8 cellular contexts compared by ENCODE assay signal in genomic region chr1:11680270-11681070, GRCh38. TPM values are rescaled to one million over a fixed set of nuclear protein-coding genes. Genes with fewer than 3 reads are reported as not detected.
DNase-seq lines count a peak whose midpoint lies in the region; ATAC-seq, FAIRE-seq and TF ChIP-seq lines count a peak whose summit lies in the region.

No MANE protein-coding gene starts in this region.

- H3K4me3 Mint-ChIP-seq in Calu3 (ENCODE audit: low read depth, unreplicated experiment), result peak overlapping the region; percentile 92
- peak overlapping the region; percentile 95 to 96 for H3K4me3 Mint-ChIP-seq in stimulated activated naive CD8-positive, alpha-beta T cell treated with anti-CD3 and anti-CD28 coated beads, Interleukin-15, amount 100 ng/mL, for 72 hours

- peaks cover 26% of the 10 kb centered on the region for H3K4me1 ChIP-seq in HUES64 (ENCODE audit: insufficient read depth, low read length)
- peaks cover 0 to 6% of the 10 kb centered on the region in 2 donors for H3K4me1 ChIP-seq in kidney (ENCODE audit: control insufficient read depth in 1 of 2, insufficient read depth in 1 of 2, low read depth in 1 of 2, low read length in 2 of 2)

- no peak for TF ChIP-seq CTCF in Calu3 (IDR thresholded peaks at IDR 0.05; ENCODE audit: unreplicated experiment)
- no peak for TF ChIP-seq CTCF in astrocyte of the cerebellum (IDR thresholded peaks at IDR 0.05; ENCODE audit: low read depth, low read length, missing control alignments)
- TF ChIP-seq CTCF in kidney (IDR thresholded peaks at IDR 0.05; ENCODE audit: borderline replicate concordance, extremely low read depth, insufficient read depth), result no peak

- H3K4me3 ChIP-seq in HUES64 (ENCODE audit: low read length) (peak overlapping the region; percentile 86), astrocyte of the cerebellum (ENCODE audit: low read depth, low read length) (peak overlapping the region; percentile 88), kidney (ENCODE audit: low read length in 2 of 2) (peak overlapping the region; percentile 78 to 79)

- H3K4me1 Mint-ChIP-seq in Calu3 (ENCODE audit: low read depth, unreplicated experiment), result no peaks in the 10 kb centered on the region
- H3K4me1 Mint-ChIP-seq in stimulated activated naive CD8-positive, alpha-beta T cell treated with anti-CD3 and anti-CD28 coated beads, Interleukin-15, amount 100 ng/mL, for 72 hours, result peaks cover 32% of the 10 kb centered on the region

- CTCF ChIA-PET in Calu3 (lab: Charles Lee), result interaction anchor here (1.0 kb wide), 1 partner anchor 39 kb away, joined by 3 read pairs; no protein-coding TSS in a partner anchor

- intact Hi-C loops in Calu3 (cut with micrococcal nuclease; ENCODE audit: unreplicated experiment), result no loop called here
- intact Hi-C loops in kidney (cut with DNase I), result no loop called here

- no peaks in the 10 kb centered on the region for H3K9me3 Mint-ChIP-seq in Calu3 (ENCODE audit: low read depth, unreplicated experiment)
- H3K9me3 Mint-ChIP-seq in stimulated activated naive CD8-positive, alpha-beta T cell treated with anti-CD3 and anti-CD28 coated beads, Interleukin-15, amount 100 ng/mL, for 72 hours, result no peaks in the 10 kb centered on the region

- in situ Hi-C loops in astrocyte of the cerebellum (cut with HindIII; ENCODE audit: low sequenced_read_pairs), result no loop called here

- no peaks in the 10 kb centered on the region for H3K9me3 ChIP-seq in HUES64 (ENCODE audit: insufficient read depth, low read depth, low read length)
- H3K9me3 ChIP-seq in kidney (ENCODE audit: control insufficient read depth in 1 of 2, low read length in 2 of 2), result no peaks in the 10 kb centered on the region

- peaks cover 36% of the 10 kb centered on the region for H3K36me3 ChIP-seq in HUES64 (ENCODE audit: insufficient read depth, low read length)
- peaks cover 0 to 2% of the 10 kb centered on the region in 2 donors for H3K36me3 ChIP-seq in kidney (ENCODE audit: control insufficient read depth in 1 of 2, insufficient read depth in 2 of 2, low read length in 2 of 2)

- peaks cover 19% of the 10 kb centered on the region for H3K36me3 Mint-ChIP-seq in Calu3 (ENCODE audit: insufficient read depth, unreplicated experiment)

- H3K27ac ChIP-seq in HUES64 (ENCODE audit: low read depth, low read length) (peak overlapping the region; percentile 99), kidney (ENCODE audit: low read depth in 2 of 2, low read length in 2 of 2) (peak overlapping the region; percentile 32 to 51)

- no peak for FAIRE-seq in kidney (lab: Jason Lieb, UNC)

- H3K9ac ChIP-seq in HUES64 (ENCODE audit: low read depth, low read length) (peak overlapping the region; percentile 92), kidney (ENCODE audit: low read length in 2 of 2) (peak overlapping the region; percentile 69 to 88)

- BruUV-seq in Calu3 (replicated peaks; lab: Mats Ljungman, UMichigan), result no TSS peak

- 2% methylated on average over 65 of the region's 65 CpGs for WGBS in HUES64

- H3K27me3 Mint-ChIP-seq in Calu3 (ENCODE audit: unreplicated experiment), result peaks cover 18% of the 10 kb centered on the region
- H3K27me3 Mint-ChIP-seq in stimulated activated naive CD8-positive, alpha-beta T cell treated with anti-CD3 and anti-CD28 coated beads, Interleukin-15, amount 100 ng/mL, for 72 hours, result no peaks in the 10 kb centered on the region

- H3K27me3 ChIP-seq in HUES64 (ENCODE audit: insufficient read depth, low read length), result no peaks in the 10 kb centered on the region

- DNase-seq in Calu3 (no peak), astrocyte of the cerebellum (ENCODE audit: low read depth) (no peak), kidney (no peak), hypothalamus (lab: John Stamatoyannopoulos, UW) (no peak)
- DNase-seq in stimulated activated naive CD8-positive, alpha-beta T cell treated with anti-CD3 and anti-CD28 coated beads, Interleukin-15, amount 100 ng/mL, for 72 hours, result peak in 1 of 2 donors; percentile 44
- no peak for DNase-seq in activated effector memory CD4-positive, alpha-beta T cell treated with anti-CD3 and anti-CD28 coated beads, Interleukin-2, amount 50 U/mL, for 16 hours

- no peak overlapping the region for H3K27ac Mint-ChIP-seq in Calu3 (ENCODE audit: unreplicated experiment)
- peak overlapping the region; percentile 52 to 71 for H3K27ac Mint-ChIP-seq in stimulated activated naive CD8-positive, alpha-beta T cell treated with anti-CD3 and anti-CD28 coated beads, Interleukin-15, amount 100 ng/mL, for 72 hours

- peak; percentile 27 for ATAC-seq in GM21423 (IDR thresholded peaks at IDR 0.05; ENCODE audit: unreplicated experiment)
- ATAC-seq in stimulated activated naive CD8-positive, alpha-beta T cell treated with anti-CD3 and anti-CD28 coated beads, Interleukin-15, amount 100 ng/mL, for 72 hours, result peak; percentile 26

RNA-seq across cellular contexts. Expression of gene MAD2L2, which starts 0.5 kb away (rescaled TPM):
- 19.2 and 23.4 TPM in 2 replicates for total RNA-seq in Calu3 (2022)
- 213 TPM for polyA plus RNA-seq in HUES64 (2013, experiment 1 of 2)
- polyA plus RNA-seq in HUES64 (2013, experiment 2 of 2), result 198 TPM
- 36.8 TPM for total RNA-seq in kidney
- 51.7 TPM for polyA plus RNA-seq in kidney (ENCODE audit: insufficient read depth, low read depth, low replicate concordance)

RNA-seq across cellular contexts. Expression of gene DRAXIN, which starts 11.0 kb away (rescaled TPM):
- total RNA-seq in Calu3 (2022), result not detected in 2 replicates
- 20.7 TPM for polyA plus RNA-seq in HUES64 (2013, experiment 1 of 2)
- polyA plus RNA-seq in HUES64 (2013, experiment 2 of 2), result 19.1 TPM
- total RNA-seq in kidney, result 0.28 TPM
- 0.17 TPM for polyA plus RNA-seq in kidney (ENCODE audit: insufficient read depth, low read depth, low replicate concordance)

RNA-seq across cellular contexts. Expression of gene FBXO6, which starts 16.5 kb away (rescaled TPM):
- total RNA-seq in Calu3 (2022) (3.0 and 3.9 TPM in 2 replicates), kidney (8.1 TPM)
- 0.35 TPM for polyA plus RNA-seq in HUES64 (2013, experiment 1 of 2)
- 0.38 TPM for polyA plus RNA-seq in HUES64 (2013, experiment 2 of 2)
- 11.2 TPM for polyA plus RNA-seq in kidney (ENCODE audit: insufficient read depth, low read depth, low replicate concordance)

RNA-seq across cellular contexts. Expression of gene FBXO44, which starts 25.8 kb away (rescaled TPM):
- 9.8 and 10.1 TPM in 2 replicates for total RNA-seq in Calu3 (2022)
- 9.3 TPM for polyA plus RNA-seq in HUES64 (2013, experiment 1 of 2)
- polyA plus RNA-seq in HUES64 (2013, experiment 2 of 2), result 10.0 TPM
- total RNA-seq in kidney, result 22.5 TPM
- polyA plus RNA-seq in kidney (ENCODE audit: insufficient read depth, low read depth, low replicate concordance), result 66.6 TPM

RNA-seq across cellular contexts. Expression of gene FBXO2, which starts 26.2 kb away (rescaled TPM):
- total RNA-seq in Calu3 (2022), result 3.3 and 4.0 TPM in 2 replicates
- polyA plus RNA-seq in HUES64 (2013, experiment 1 of 2), result 9.1 TPM
- polyA plus RNA-seq in HUES64 (2013, experiment 2 of 2), result 15.2 TPM
- 10.2 TPM for total RNA-seq in kidney
- polyA plus RNA-seq in kidney (ENCODE audit: insufficient read depth, low read depth, low replicate concordance), result 38.4 TPM
